In genomic region chr12:73352826-73353225, GRCh38 we compare ENCODE assay signal across 23 cellular contexts.
"Had no signal": no experiment of that assay in that cellular context is flagged by ENCODE, and none has a peak within 500 bp of the region (broad histone marks: within the 10 kb centered on the region; RNA-seq: fewer than 3 reads in every experiment).

No MANE protein-coding gene starts in this region.

- H3K27me3 ChIP-seq: heart left ventricle, right atrium auricular region, stomach, testis, thyroid gland, transverse colon, upper lobe of left lung had no signal

- H2AFZ ChIP-seq: parathyroid adenoma had no signal

- H3K4me1 ChIP-seq: heart left ventricle, parathyroid adenoma, psoas muscle, right atrium auricular region, stomach, testis, thyroid gland, transverse colon, upper lobe of left lung had no signal

- DNase-seq: glutamatergic neuron; heart left ventricle; hypothalamus; islet precursor cell; naive thymus-derived CD8-positive, alpha-beta T cell; nucleus accumbens; psoas muscle; stimulated activated CD4-positive, alpha-beta T cell treated with anti-CD3 and anti-CD28 coated beads, Interleukin-12 subunit alpha, Interleukin-12 subunit beta, amount 100 ng/mL, for 4 hours; stimulated activated CD4-positive, alpha-beta T cell treated with anti-CD3 and anti-CD28 coated beads, Interleukin-15, amount 100 ng/mL, for 24 hours; stimulated activated CD4-positive, alpha-beta T cell treated with anti-CD3 and anti-CD28 coated beads, Interleukin-2, amount 100 ng/mL, for 24 hours; stimulated activated CD4-positive, alpha-beta T cell treated with anti-CD3 and anti-CD28 coated beads, Interleukin-4, amount 100 ng/mL, for 1 hour; stimulated activated naive B cell treated with anti-CD40 and anti-IgM and Interleukin-4, amounts not matched to agents 10 μg/mL and 1 μg/mL and 100 μg/mL, for 72 hours; stimulated activated naive CD8-positive, alpha-beta T cell treated with anti-CD3 and anti-CD28 coated beads, Interleukin-15, Interleukin-2, amounts not matched to agents 100 U/mL and 50 U/mL, for 24 hours; stomach; testis; thyroid gland; transverse colon; upper lobe of left lung had no signal

- FAIRE-seq: urothelium cell line had no signal

- H3K9ac ChIP-seq: parathyroid adenoma had no signal

- H3K9me3 ChIP-seq: heart left ventricle, psoas muscle, right atrium auricular region, stomach, testis, thyroid gland, transverse colon, upper lobe of left lung had no signal

- H3K36me3 ChIP-seq: heart left ventricle, right atrium auricular region, stomach, thyroid gland, transverse colon, upper lobe of left lung had no signal

- ATAC-seq: heart left ventricle; naive thymus-derived CD8-positive, alpha-beta T cell; psoas muscle; sciatic nerve; stimulated activated naive B cell treated with anti-CD40 and anti-IgM and Interleukin-4, amounts not matched to agents 10 μg/mL and 1 μg/mL and 100 μg/mL, for 72 hours; stimulated activated naive CD8-positive, alpha-beta T cell treated with anti-CD3 and anti-CD28 coated beads, Interleukin-15, Interleukin-2, amounts not matched to agents 100 U/mL and 50 U/mL, for 24 hours had no signal

- H3K4me3 ChIP-seq: heart left ventricle, psoas muscle, right atrium auricular region, skin epidermis, stomach, testis, thyroid gland, transverse colon, upper lobe of left lung had no signal

- H3K27ac ChIP-seq: heart left ventricle, parathyroid adenoma, psoas muscle, right atrium auricular region, skin epidermis, stomach, testis, thyroid gland, transverse colon, upper lobe of left lung had no signal
